1 cellular context compared by ENCODE assay signal in the genomic region with DNA sequence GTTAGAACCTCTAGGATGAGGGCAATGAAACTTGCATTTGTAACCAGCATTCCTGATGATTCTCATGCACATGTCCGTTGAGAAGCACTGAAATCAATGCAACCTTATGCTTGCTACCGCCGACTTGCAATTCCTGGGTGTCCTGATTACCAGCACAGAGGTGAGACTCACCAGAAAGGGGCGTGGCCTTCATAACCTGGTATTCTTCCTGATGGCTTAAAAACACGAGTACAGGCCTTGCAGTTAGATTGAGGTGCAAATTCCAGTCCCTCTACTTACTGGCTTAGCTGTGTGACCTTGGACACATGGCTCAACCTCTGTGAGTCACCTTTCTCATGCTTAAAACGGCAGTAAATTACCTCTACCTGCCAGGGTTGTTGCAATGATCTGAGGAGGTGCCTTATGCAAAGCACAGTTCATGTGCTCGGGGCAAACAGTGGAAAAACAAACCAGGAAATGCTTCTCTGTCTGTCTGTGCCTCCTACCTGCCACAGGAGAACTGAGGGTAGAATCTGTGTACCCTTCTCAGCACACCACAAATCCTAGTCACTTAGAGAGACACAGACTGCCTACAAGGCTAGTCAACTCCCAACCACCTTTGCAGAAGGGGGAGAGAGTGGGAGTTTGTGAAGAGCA.
A peak's percentile ranks its signal among the peaks of the same experiment; 100 is the strongest.
TF ChIP-seq lines count a peak whose summit lies in the region.

No MANE protein-coding gene starts in this region.

TF ChIP-seq in HepG2, 621 proteins besides CTCF, POLR2A, EP300 and RAD21 (continued from another document and continues in another):
- TF ChIP-seq, protein P1, sequence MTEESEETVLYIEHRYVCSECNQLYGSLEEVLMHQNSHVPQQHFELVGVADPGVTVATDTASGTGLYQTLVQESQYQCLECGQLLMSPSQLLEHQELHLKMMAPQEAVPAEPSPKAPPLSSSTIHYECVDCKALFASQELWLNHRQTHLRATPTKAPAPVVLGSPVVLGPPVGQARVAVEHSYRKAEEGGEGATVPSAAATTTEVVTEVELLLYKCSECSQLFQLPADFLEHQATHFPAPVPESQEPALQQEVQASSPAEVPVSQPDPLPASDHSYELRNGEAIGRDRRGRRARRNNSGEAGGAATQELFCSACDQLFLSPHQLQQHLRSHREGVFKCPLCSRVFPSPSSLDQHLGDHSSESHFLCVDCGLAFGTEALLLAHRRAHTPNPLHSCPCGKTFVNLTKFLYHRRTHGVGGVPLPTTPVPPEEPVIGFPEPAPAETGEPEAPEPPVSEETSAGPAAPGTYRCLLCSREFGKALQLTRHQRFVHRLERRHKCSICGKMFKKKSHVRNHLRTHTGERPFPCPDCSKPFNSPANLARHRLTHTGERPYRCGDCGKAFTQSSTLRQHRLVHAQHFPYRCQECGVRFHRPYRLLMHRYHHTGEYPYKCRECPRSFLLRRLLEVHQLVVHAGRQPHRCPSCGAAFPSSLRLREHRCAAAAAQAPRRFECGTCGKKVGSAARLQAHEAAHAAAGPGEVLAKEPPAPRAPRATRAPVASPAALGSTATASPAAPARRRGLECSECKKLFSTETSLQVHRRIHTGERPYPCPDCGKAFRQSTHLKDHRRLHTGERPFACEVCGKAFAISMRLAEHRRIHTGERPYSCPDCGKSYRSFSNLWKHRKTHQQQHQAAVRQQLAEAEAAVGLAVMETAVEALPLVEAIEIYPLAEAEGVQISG (CRISPR knock-in tag; IDR thresholded peaks at IDR 0.05), result peak; percentile 45; the same call in 1 of the 2 replicates
- TF ChIP-seq XRCC5 (optimal IDR thresholded peaks at IDR 0.05; ENCODE audit: low read length), result peak; percentile 24
- TF ChIP-seq, protein P2, sequence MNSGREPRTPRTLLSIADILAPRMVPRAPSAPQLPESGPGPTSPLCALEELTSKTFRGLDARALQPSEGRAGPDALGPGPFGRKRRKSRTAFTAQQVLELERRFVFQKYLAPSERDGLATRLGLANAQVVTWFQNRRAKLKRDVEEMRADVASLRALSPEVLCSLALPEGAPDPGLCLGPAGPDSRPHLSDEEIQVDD (CRISPR knock-in tag; IDR thresholded peaks at IDR 0.05; ENCODE audit: borderline replicate concordance), result no peak
- TF ChIP-seq, protein P3, sequence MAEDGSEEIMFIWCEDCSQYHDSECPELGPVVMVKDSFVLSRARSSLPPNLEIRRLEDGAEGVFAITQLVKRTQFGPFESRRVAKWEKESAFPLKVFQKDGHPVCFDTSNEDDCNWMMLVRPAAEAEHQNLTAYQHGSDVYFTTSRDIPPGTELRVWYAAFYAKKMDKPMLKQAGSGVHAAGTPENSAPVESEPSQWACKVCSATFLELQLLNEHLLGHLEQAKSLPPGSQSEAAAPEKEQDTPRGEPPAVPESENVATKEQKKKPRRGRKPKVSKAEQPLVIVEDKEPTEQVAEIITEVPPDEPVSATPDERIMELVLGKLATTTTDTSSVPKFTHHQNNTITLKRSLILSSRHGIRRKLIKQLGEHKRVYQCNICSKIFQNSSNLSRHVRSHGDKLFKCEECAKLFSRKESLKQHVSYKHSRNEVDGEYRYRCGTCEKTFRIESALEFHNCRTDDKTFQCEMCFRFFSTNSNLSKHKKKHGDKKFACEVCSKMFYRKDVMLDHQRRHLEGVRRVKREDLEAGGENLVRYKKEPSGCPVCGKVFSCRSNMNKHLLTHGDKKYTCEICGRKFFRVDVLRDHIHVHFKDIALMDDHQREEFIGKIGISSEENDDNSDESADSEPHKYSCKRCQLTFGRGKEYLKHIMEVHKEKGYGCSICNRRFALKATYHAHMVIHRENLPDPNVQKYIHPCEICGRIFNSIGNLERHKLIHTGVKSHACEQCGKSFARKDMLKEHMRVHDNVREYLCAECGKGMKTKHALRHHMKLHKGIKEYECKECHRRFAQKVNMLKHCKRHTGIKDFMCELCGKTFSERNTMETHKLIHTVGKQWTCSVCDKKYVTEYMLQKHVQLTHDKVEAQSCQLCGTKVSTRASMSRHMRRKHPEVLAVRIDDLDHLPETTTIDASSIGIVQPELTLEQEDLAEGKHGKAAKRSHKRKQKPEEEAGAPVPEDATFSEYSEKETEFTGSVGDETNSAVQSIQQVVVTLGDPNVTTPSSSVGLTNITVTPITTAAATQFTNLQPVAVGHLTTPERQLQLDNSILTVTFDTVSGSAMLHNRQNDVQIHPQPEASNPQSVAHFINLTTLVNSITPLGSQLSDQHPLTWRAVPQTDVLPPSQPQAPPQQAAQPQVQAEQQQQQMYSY (CRISPR knock-in tag; IDR thresholded peaks at IDR 0.05), result no peak
- no peak for TF ChIP-seq ZSCAN12 (CRISPR knock-in tag; IDR thresholded peaks at IDR 0.05)
- peak; percentile 86 for TF ChIP-seq ZMYM3 (CRISPR knock-in tag; IDR thresholded peaks at IDR 0.05)
- no peak for TF ChIP-seq MBNL3 (CRISPR knock-in tag; conservative IDR thresholded peaks at IDR 0.05)
- TF ChIP-seq, protein P4, sequence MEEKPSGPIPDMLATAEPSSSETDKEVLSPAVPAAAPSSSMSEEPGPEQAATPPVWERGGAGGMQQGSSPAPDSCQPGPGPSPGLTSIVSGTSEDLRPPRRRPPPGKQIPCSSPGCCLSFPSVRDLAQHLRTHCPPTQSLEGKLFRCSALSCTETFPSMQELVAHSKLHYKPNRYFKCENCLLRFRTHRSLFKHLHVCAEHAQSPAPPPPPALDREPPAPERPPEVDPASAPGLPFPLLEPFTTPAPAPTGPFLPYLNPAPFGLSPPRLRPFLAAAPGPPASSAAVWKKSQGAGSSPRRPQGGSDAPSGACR (CRISPR knock-in tag; IDR thresholded peaks at IDR 0.05), result no peak
- no peak for TF ChIP-seq DNMT1 (CRISPR knock-in tag; IDR thresholded peaks at IDR 0.05)
- TF ChIP-seq, protein P5, sequence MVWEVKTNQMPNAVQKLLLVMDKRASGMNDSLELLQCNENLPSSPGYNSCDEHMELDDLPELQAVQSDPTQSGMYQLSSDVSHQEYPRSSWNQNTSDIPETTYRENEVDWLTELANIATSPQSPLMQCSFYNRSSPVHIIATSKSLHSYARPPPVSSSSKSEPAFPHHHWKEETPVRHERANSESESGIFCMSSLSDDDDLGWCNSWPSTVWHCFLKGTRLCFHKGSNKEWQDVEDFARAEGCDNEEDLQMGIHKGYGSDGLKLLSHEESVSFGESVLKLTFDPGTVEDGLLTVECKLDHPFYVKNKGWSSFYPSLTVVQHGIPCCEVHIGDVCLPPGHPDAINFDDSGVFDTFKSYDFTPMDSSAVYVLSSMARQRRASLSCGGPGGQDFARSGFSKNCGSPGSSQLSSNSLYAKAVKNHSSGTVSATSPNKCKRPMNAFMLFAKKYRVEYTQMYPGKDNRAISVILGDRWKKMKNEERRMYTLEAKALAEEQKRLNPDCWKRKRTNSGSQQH (CRISPR knock-in tag; IDR thresholded peaks at IDR 0.05; ENCODE audit: low read depth), result no peak
- no peak for TF ChIP-seq GTF3A (CRISPR knock-in tag; conservative IDR thresholded peaks at IDR 0.05)
- no peak for TF ChIP-seq HNRNPK (IDR thresholded peaks at IDR 0.05; ENCODE audit: low read depth, low read length, poor library complexity, severe bottlenecking)
- TF ChIP-seq HNRNPH1 (optimal IDR thresholded peaks at IDR 0.05; ENCODE audit: low read depth, low read length), result no peak
- TF ChIP-seq, protein P6, sequence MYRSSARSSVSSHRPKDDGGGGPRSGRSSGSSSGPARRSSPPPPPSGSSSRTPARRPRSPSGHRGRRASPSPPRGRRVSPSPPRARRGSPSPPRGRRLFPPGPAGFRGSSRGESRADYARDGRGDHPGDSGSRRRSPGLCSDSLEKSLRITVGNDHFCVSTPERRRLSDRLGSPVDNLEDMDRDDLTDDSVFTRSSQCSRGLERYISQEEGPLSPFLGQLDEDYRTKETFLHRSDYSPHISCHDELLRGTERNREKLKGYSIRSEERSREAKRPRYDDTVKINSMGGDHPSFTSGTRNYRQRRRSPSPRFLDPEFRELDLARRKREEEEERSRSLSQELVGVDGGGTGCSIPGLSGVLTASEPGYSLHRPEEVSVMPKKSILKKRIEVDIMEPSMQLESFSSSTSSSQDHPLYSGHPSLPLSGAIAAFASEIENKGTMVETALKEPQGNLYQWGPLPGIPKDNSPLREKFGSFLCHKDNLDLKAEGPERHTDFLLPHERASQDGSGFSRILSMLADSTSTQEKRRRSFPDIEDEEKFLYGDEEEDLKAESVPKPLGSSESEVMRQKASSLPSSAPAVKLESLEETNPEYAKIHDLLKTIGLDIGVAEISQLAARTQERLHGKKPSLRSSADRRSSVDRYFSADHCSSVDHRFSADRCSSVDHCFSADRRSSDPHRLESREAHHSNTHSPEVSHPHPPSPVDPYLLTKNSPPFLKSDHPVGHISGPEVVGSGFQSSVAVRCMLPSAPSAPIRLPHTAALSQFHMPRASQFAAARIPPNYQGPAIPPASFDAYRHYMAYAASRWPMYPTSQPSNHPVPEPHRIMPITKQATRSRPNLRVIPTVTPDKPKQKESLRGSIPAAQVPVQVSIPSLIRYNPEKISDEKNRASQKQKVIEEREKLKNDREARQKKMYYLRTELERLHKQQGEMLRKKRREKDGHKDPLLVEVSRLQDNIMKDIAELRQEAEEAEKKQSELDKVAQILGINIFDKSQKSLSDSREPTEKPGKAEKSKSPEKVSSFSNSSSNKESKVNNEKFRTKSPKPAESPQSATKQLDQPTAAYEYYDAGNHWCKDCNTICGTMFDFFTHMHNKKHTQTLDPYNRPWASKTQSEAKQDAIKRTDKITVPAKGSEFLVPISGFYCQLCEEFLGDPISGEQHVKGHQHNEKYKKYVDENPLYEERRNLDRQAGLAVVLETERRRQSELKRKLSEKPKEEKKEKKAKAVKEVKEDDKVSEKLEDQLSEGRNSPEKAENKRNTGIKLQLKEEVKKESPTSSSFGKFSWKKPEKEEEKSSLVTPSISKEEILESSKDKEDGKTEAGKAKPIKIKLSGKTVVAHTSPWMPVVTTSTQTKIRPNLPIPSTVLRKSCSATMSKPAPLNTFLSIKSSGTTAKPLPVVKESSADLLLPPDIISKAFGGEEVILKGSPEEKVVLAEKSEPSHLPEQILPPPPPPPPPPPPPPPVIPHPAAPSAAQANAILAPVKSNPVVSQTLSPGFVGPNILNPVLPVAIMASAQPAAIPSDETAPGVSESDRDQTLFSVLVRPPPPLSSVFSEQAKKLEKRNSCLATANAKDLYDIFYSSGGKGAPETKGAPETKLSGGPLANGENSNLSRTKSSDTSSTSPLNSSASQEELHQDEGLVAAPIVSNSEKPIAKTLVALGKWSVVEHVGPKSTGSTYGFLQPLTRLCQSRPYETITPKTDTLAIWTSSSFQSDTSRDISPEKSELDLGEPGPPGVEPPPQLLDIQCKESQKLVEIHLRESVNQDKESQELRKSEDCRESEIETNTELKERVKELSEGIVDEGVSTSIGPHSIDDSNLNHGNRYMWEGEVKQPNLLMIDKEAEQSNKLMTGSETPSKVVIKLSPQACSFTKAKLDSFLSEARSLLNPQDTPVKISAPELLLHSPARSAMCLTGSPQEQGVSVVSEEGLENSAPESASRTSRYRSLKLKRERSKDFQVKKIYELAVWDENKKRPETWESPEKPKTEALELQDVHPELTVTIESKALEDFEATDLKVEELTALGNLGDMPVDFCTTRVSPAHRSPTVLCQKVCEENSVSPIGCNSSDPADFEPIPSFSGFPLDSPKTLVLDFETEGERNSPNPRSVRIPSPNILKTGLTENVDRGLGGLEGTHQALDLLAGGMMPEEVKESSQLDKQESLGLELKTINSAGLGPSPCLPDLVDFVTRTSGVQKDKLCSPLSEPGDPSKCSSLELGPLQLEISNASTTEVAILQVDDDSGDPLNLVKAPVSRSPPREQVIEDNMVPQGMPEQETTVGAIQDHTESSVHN (CRISPR knock-in tag; IDR thresholded peaks at IDR 0.05), result no peak
- TF ChIP-seq MTA3 (CRISPR knock-in tag; IDR thresholded peaks at IDR 0.05), result no peak
- TF ChIP-seq MXD4 (CRISPR knock-in tag; IDR thresholded peaks at IDR 0.05), result peak; percentile 89
- TF ChIP-seq KDM1A (CRISPR knock-in tag; IDR thresholded peaks at IDR 0.05), result peak; percentile 60; the same call in 1 of the 2 replicates
- TF ChIP-seq, protein P7, sequence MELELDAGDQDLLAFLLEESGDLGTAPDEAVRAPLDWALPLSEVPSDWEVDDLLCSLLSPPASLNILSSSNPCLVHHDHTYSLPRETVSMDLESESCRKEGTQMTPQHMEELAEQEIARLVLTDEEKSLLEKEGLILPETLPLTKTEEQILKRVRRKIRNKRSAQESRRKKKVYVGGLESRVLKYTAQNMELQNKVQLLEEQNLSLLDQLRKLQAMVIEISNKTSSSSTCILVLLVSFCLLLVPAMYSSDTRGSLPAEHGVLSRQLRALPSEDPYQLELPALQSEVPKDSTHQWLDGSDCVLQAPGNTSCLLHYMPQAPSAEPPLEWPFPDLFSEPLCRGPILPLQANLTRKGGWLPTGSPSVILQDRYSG (CRISPR knock-in tag; IDR thresholded peaks at IDR 0.05), result no peak
- no peak for TF ChIP-seq GTF2F1 (IDR thresholded peaks at IDR 0.05; ENCODE audit: low read length)
- no peak for TF ChIP-seq REXO4 (CRISPR knock-in tag; IDR thresholded peaks at IDR 0.05; ENCODE audit: borderline replicate concordance)
- TF ChIP-seq, protein P8, sequence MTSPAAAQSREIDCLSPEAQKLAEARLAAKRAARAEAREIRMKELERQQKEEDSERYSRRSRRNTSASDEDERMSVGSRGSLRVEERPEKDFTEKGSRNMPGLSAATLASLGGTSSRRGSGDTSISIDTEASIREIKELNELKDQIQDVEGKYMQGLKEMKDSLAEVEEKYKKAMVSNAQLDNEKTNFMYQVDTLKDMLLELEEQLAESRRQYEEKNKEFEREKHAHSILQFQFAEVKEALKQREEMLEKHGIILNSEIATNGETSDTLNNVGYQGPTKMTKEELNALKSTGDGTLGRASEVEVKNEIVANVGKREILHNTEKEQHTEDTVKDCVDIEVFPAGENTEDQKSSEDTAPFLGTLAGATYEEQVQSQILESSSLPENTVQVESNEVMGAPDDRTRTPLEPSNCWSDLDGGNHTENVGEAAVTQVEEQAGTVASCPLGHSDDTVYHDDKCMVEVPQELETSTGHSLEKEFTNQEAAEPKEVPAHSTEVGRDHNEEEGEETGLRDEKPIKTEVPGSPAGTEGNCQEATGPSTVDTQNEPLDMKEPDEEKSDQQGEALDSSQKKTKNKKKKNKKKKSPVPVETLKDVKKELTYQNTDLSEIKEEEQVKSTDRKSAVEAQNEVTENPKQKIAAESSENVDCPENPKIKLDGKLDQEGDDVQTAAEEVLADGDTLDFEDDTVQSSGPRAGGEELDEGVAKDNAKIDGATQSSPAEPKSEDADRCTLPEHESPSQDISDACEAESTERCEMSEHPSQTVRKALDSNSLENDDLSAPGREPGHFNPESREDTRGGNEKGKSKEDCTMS (CRISPR knock-in tag; conservative IDR thresholded peaks at IDR 0.05), result no peak
- no peak for TF ChIP-seq ZNF564 (CRISPR knock-in tag; IDR thresholded peaks at IDR 0.05)
- TF ChIP-seq ZNF484 (CRISPR knock-in tag; IDR thresholded peaks at IDR 0.05; ENCODE audit: borderline replicate concordance, low read depth), result no peak
- no peak for TF ChIP-seq ATF1 (CRISPR knock-in tag; IDR thresholded peaks at IDR 0.05)
- no peak for TF ChIP-seq NAIF1 (CRISPR knock-in tag; IDR thresholded peaks at IDR 0.05; ENCODE audit: borderline replicate concordance)
- no peak for TF ChIP-seq GLI4 (CRISPR knock-in tag; IDR thresholded peaks at IDR 0.05; ENCODE audit: borderline replicate concordance)
- TF ChIP-seq ATF7-NPFF (CRISPR knock-in tag; IDR thresholded peaks at IDR 0.05; ENCODE audit: low read depth), result no peak
